ENCODE assay signal across 26 cellular contexts in the genomic region with DNA sequence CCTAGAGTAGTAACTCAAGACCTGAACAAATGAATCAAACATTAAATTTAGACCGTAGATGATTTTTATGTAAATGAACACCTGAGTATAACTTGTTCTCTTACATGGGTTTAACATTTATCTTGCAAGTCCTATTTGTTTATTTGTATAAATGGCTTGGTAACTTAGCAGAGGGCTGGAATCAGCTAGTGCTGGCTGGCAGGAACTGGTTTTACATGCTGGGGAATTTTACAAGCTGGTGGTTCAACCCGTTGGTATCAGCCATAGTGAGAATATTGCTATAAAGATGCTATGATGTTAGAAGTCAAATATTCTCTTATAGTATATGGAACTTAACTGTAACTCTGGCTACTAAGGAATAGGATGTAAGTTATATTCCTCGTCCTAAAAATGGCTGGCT. TPM values are rescaled to one million over a fixed set of nuclear protein-coding genes. Genes with fewer than 3 reads are reported as not detected.
DNase-seq lines count a peak whose midpoint lies in the region; ATAC-seq, FAIRE-seq and TF ChIP-seq lines count a peak whose summit lies in the region.
"Had no signal": no experiment of that assay in that cellular context is flagged by ENCODE, and none has a peak within 500 bp of the region (broad histone marks: within the 10 kb centered on the region; RNA-seq: fewer than 3 reads in every experiment).

No MANE protein-coding gene starts in this region.

- H3K4ac ChIP-seq in H1 (replicated peaks; ENCODE audit: insufficient read length, low read depth, low read length), result no peak overlapping the region

- H3K79me1 ChIP-seq in H1 (ENCODE audit: low read depth, low read length), result no peaks in the 10 kb centered on the region

- no peak for TF ChIP-seq EP300 in H1 (IDR thresholded peaks at IDR 0.05; ENCODE audit: borderline replicate concordance in 1 of 2, low read depth in 2 of 2, low read length in 2 of 2)
- no peak for TF ChIP-seq EP300 in transverse colon (IDR thresholded peaks at IDR 0.05; ENCODE audit: low read depth)

- H3F3A ChIP-seq in GM23338 (replicated peaks; ENCODE audit: low read depth), result 0 out of 2 replicates have a peak, but pooled peaks cover 4% of the 10 kb centered on the region

- no peak overlapping the region for H3K18ac ChIP-seq in H1 (ENCODE audit: extremely low read depth, low read length)

- H3K4me1 ChIP-seq in H1 (replicated peaks in 1 of 4; ENCODE audit: control insufficient read depth in 3 of 4, insufficient read depth in 4 of 4, low read length in 3 of 4), result peaks cover 8 to 37% (median 24%) of the 10 kb centered on the region in 4 experiments
- peaks cover 0 to 6% (median 0%) of the 10 kb centered on the region in 4 donors for H3K4me1 ChIP-seq in transverse colon
- H3K4me1 ChIP-seq in GM23338 (ENCODE audit: insufficient read depth), result peaks cover 60% of the 10 kb centered on the region
- H3K4me1 ChIP-seq: HAP-1 had no signal

- H2BK12ac ChIP-seq in H1 (ENCODE audit: low read depth, low read length), result no peak overlapping the region

- TF ChIP-seq RAD21 in H1 (IDR thresholded peaks at IDR 0.05 in 1 of 2, conservative IDR thresholded peaks at IDR 0.05 in 1 of 2; ENCODE audit: low read depth in 2 of 2, low read length in 2 of 2), result no peak

- H4K91ac ChIP-seq in H1 (replicated peaks; ENCODE audit: insufficient read length, low read length), result no peak overlapping the region

- peaks cover 62% of the 10 kb centered on the region for H3K4me1 Mint-ChIP-seq in GM23338
- H3K4me1 Mint-ChIP-seq: CD8-positive, alpha-beta memory T cell had no signal

- H2AFZ ChIP-seq in H1 (ENCODE audit: low read length), result no peak overlapping the region
- H2AFZ ChIP-seq in GM23338, result no peak overlapping the region

- TF ChIP-seq POLR2A in H1 (IDR thresholded peaks at IDR 0.05; ENCODE audit: control extremely low read depth in 1 of 2, low read depth in 2 of 2, low read length in 2 of 2), result no peak
- TF ChIP-seq POLR2A in transverse colon (IDR thresholded peaks at IDR 0.05), result no peak

- H4K5ac ChIP-seq in H1 (ENCODE audit: insufficient read length, low read depth, low read length), result no peak overlapping the region

- no peaks in the 10 kb centered on the region for H4K20me1 ChIP-seq in H1 (replicated peaks in 1 of 2; ENCODE audit: control insufficient read depth in 1 of 2, insufficient read depth in 2 of 2, low read length in 2 of 2)
- no peaks in the 10 kb centered on the region for H4K20me1 ChIP-seq in GM23338 (replicated peaks; ENCODE audit: insufficient read depth)

- H3K14ac ChIP-seq in H1 (ENCODE audit: insufficient read length), result no peak overlapping the region

- POLR2A ChIA-PET in H1 (lab: Charles Lee; ENCODE audit: partially characterized antibody), result no interaction called here

- 90% methylated on average over 3 of the region's 3 CpGs; no CpG with 5 or more reads in 1 of the 2 experiments for WGBS in H1 (ENCODE audit: extremely low coverage in 1 of 2, insufficient coverage in 1 of 2, insufficient read length in 1 of 2, insufficient replicate concordance in 2 of 2, low coverage in 1 of 2, low lambda C conversion rate in 2 of 2, missing lambda C conversion rate in 1 of 2), 2 experiments
- 43 to 47% methylated on average over 3 of the region's 3 CpGs for WGBS in transverse colon (ENCODE audit: low coverage in 1 of 2), 2 donors

- H2BK5ac ChIP-seq in H1 (ENCODE audit: low read depth, low read length), result no peak overlapping the region

- H3K36me3 Mint-ChIP-seq in GM23338 (ENCODE audit: low read depth), result no peaks in the 10 kb centered on the region
- H3K36me3 Mint-ChIP-seq: CD8-positive, alpha-beta memory T cell had no signal

- H3K9me2 ChIP-seq in GM23338 (ENCODE audit: insufficient read depth), result peaks cover 9% of the 10 kb centered on the region; the same call in 1 of the 2 replicates

- H3K4me3 Mint-ChIP-seq in GM23338, result no peak overlapping the region
- H3K4me3 Mint-ChIP-seq: CD8-positive, alpha-beta memory T cell had no signal

- TF ChIP-seq CTCF in LNCaP clone FGC (IDR thresholded peaks at IDR 0.05; ENCODE audit: control insufficient read depth, extremely low read depth, insufficient read depth) (no peak), H1 (IDR thresholded peaks at IDR 0.05; ENCODE audit: control extremely low read depth in 1 of 3, insufficient read depth in 1 of 3, low read depth in 1 of 3, low read length in 3 of 3) (no peak), transverse colon (IDR thresholded peaks at IDR 0.05) (no peak), GM23338 (conservative IDR thresholded peaks at IDR 0.05; ENCODE audit: low read depth in 2 of 2) (no peak)

- no peak overlapping the region for H3K27ac ChIP-seq in H1 (ENCODE audit: low read depth, low read length)
- no peak overlapping the region for H3K27ac ChIP-seq in transverse colon
- H3K27ac ChIP-seq in GM23338 (ENCODE audit: low read depth), result no peak overlapping the region
- H3K27ac ChIP-seq: C4-2B, HL-60 had no signal

- H3K27me3 Mint-ChIP-seq in GM23338 (ENCODE audit: insufficient read depth, low read depth, poor library complexity), result peaks cover 5% of the 10 kb centered on the region

- H3K27me3 ChIP-seq in H1 (replicated peaks in 1 of 4; ENCODE audit: control insufficient read depth in 3 of 4, extremely low read depth in 1 of 4, insufficient read depth in 3 of 4, low read length in 3 of 4) (no peaks in the 10 kb centered on the region), transverse colon (no peaks in the 10 kb centered on the region), GM23338 (ENCODE audit: insufficient read depth) (no peaks in the 10 kb centered on the region)

- H3K23ac ChIP-seq in H1 (ENCODE audit: insufficient read length), result no peak overlapping the region

- no peak for ATAC-seq in GM18517 (IDR thresholded peaks at IDR 0.05; ENCODE audit: unreplicated experiment)
- ATAC-seq in GM23338, result no peak

- FAIRE-seq in H1 (lab: Jason Lieb, UNC), result no peak

- in situ Hi-C loops in transverse colon (cut with MboI; ENCODE audit: low pct_ligation_motif_present in 1 of 4, low pct_unique_long_range_greater_than_20kb in 1 of 4, low sequenced_read_pairs in 3 of 4), result no loop called here

- H3K4me3 ChIP-seq in LNCaP clone FGC (ENCODE audit: low read depth, low read length) (no peak overlapping the region), H1 (ENCODE audit: extremely low read depth in 1 of 4, insufficient read depth in 2 of 4, low read depth in 3 of 4, low read length in 4 of 4) (no peak overlapping the region), transverse colon (no peak overlapping the region), GM23338 (no peak overlapping the region)
- H3K4me3 ChIP-seq: HAP-1 had no signal

- CTCF ChIA-PET in H1 (lab: Charles Lee; ENCODE audit: partially characterized antibody), result interaction anchor here (1.9 kb wide), 1 partner anchor 48 kb away, joined by 6 read pairs; no protein-coding TSS in a partner anchor

- H3K36me3 ChIP-seq in H1 (ENCODE audit: control insufficient read depth in 2 of 4, insufficient read depth in 4 of 4, low read length in 3 of 4) (no peaks in the 10 kb centered on the region), transverse colon (no peaks in the 10 kb centered on the region), GM23338 (ENCODE audit: insufficient read depth) (no peaks in the 10 kb centered on the region)
- H3K36me3 ChIP-seq: HAP-1 had no signal

- peak; percentile 76 for DNase-seq in LNCaP clone FGC (ENCODE audit: low read depth)
- no peak for DNase-seq in H1 (ENCODE audit: low read depth in 1 of 2, low spot score in 2 of 2)
- DNase-seq in left kidney (ENCODE audit: low read depth, low spot score), result peak; percentile 29
- peak; percentile 33 for DNase-seq in transverse colon
- DNase-seq in SW 1271 (lab: John Stamatoyannopoulos, UW), result no peak
- no peak for DNase-seq in GM23338 (ENCODE audit: low spot score)
- DNase-seq: AML-193; Calu3; CD8-positive, alpha-beta memory T cell; DMS153; GDM1; KG1; MV-4-11; NCI-H1105 treated with DMSO at 0.1 percent for 48 hours; NCI-H2029 treated with DMSO at 0.1 percent for 48 hours; NCI-H2171 treated with DMSO at 0.1 percent for 48 hours; NCI-H446 treated with DMSO at 0.1 percent for 48 hours; NCI-H526 treated with DMSO at 0.1 percent for 48 hours; OCI-M1; Right ventricle myocardium superior had no signal

- H3K23me2 ChIP-seq in H1 (ENCODE audit: low read depth, low read length), result no peaks in the 10 kb centered on the region; the same call in 1 of the 2 replicates

- H3K9me3 Mint-ChIP-seq in GM23338, result no peaks in the 10 kb centered on the region
- H3K9me3 Mint-ChIP-seq: CD8-positive, alpha-beta memory T cell had no signal

- H3K56ac ChIP-seq in H1 (replicated peaks; ENCODE audit: insufficient read length, low read depth, low read length), result no peak overlapping the region

- H3K9ac ChIP-seq in H1 (replicated peaks in 1 of 4; ENCODE audit: extremely low read depth in 1 of 4, low read depth in 3 of 4, low read length in 3 of 4), result no peak overlapping the region

- H2BK20ac ChIP-seq in H1 (ENCODE audit: low read length), result peak overlapping the region; percentile 40; the same call in 1 of the 2 replicates

- no peak overlapping the region for H2BK15ac ChIP-seq in H1 (ENCODE audit: low read length)

- intact Hi-C loops in transverse colon (cut with DNase I; ENCODE audit: low total_unique reads), result no loop called here

- no peak overlapping the region for H2BK120ac ChIP-seq in H1 (replicated peaks; ENCODE audit: low read depth, low read length)

- H3K9me3 ChIP-seq in H1 (ENCODE audit: insufficient read depth in 2 of 2, low read depth in 1 of 2, low read length in 1 of 2) (no peaks in the 10 kb centered on the region), transverse colon (no peaks in the 10 kb centered on the region)
- H3K9me3 ChIP-seq: HAP-1 had no signal

- H3K79me2 ChIP-seq in H1 (ENCODE audit: control insufficient read depth in 1 of 2, insufficient read depth in 2 of 2, low read length in 2 of 2) (no peaks in the 10 kb centered on the region), GM23338 (replicated peaks; ENCODE audit: insufficient read depth) (no peaks in the 10 kb centered on the region)

- no peak overlapping the region for H2AK5ac ChIP-seq in H1 (ENCODE audit: low read depth, low read length)

- no peak overlapping the region for H3K27ac Mint-ChIP-seq in GM23338
- H3K27ac Mint-ChIP-seq: CD8-positive, alpha-beta memory T cell had no signal

- H3K4me2 ChIP-seq in H1 (ENCODE audit: insufficient read depth in 1 of 2, low read depth in 2 of 2, low read length in 2 of 2) (no peak overlapping the region), GM23338 (no peak overlapping the region)

- no peak overlapping the region for H4K8ac ChIP-seq in H1 (ENCODE audit: extremely low read depth, insufficient read depth, low read length)

RNA-seq across cellular contexts. Expression of gene SLC22A2, which starts 8.9 kb away (rescaled TPM):
- total RNA-seq in H1 (2021; fragmentation: NEBNext Ultra II Directional; extraction: Animal tissue kit (Norgen Biotek cat#: 25700)), result 1.2 and 1.4 TPM in 2 replicates
- 0.23 TPM in 1 of 2 replicates, not detected in the other for polyA plus RNA-seq in H1 (2011; rRNA removed)
- polyA plus RNA-seq in H1 (2011; cell fraction: cytosol; rRNA removed), result 0.23 TPM
- polyA plus RNA-seq in H1 (2011; cell fraction: nucleus; rRNA removed), result 0.24 TPM
- 0.24 to 0.57 TPM (median 0.31 TPM) in 4 replicates for polyA plus RNA-seq in H1 (2012, experiment 1 of 2)
- polyA plus RNA-seq in H1 (2012, experiment 2 of 2), result not detected
- polyA plus RNA-seq in H1 (2013, experiment 1 of 2), result 0.75 TPM
- 0.75 TPM for polyA plus RNA-seq in H1 (2013, experiment 2 of 2)
- 0.28 and 1.2 TPM in 2 replicates for polyA minus RNA-seq in H1 (2011; rRNA and poly(A)+ RNA removed)
- not detected for polyA minus RNA-seq in H1 (2011; cell fraction: cytosol; rRNA and poly(A)+ RNA removed)
- polyA minus RNA-seq in H1 (2011; cell fraction: nucleus; rRNA and poly(A)+ RNA removed), result 0.40 TPM
- total RNA-seq in transverse colon, result not detected
- total RNA-seq in GM23338 (2014; rRNA removed; shearing (Covaris generic)), result 0.35 and 1.1 TPM in 2 replicates
- polyA plus RNA-seq in GM23338 (2016; fragmentation: Nextera tagmentation; extraction: Ambion mirVana), result 0.94 and 1.4 TPM in 2 replicates
- total RNA-seq: Calu3; CD8-positive, alpha-beta memory T cell; HT1080; Right ventricle myocardium superior; SK-MEL-5 had no signal
- polyA plus RNA-seq: CD8-positive, alpha-beta memory T cell had no signal

Comparison
In these comparisons a context has a peak if more than half of its experiments do, and no peak if none do; other contexts are left out.
1. DNase-seq: peak in LNCaP clone FGC (single experiment), left kidney (single experiment) and transverse colon (single experiment); none in H1 (0 of 2), SW 1271 (0 of 2) and GM23338 (single experiment).